1 cellular context compared by ENCODE assay signal in genomic region chr2:27428978-27429541, GRCh38.
TF ChIP-seq lines count a peak whose summit lies in the region.

No MANE protein-coding gene starts in this region.

TF ChIP-seq in HCT116, 20 proteins besides CTCF, POLR2A, EP300 and RAD21 (continued from another document):
- TF ChIP-seq REST (IDR thresholded peaks at IDR 0.05; ENCODE audit: low read depth) (no peak), SP1 (IDR thresholded peaks at IDR 0.05; ENCODE audit: low read depth) (peak; percentile 2; the same call in 1 of the 2 replicates), MAX (IDR thresholded peaks at IDR 0.05) (peak; percentile 33), FOSL1 (IDR thresholded peaks at IDR 0.05; ENCODE audit: low read depth) (no peak), ATF3 (IDR thresholded peaks at IDR 0.05) (no peak), CBX3 (IDR thresholded peaks at IDR 0.05; ENCODE audit: low read depth) (no peak; the same call in 1 of the 2 replicates), ZFX (IDR thresholded peaks at IDR 0.05) (peak; percentile 80), ELF1 (IDR thresholded peaks at IDR 0.05; ENCODE audit: borderline replicate concordance, low read depth) (no peak), EZH2 (IDR thresholded peaks at IDR 0.05) (no peak), POLR2AphosphoS5 (IDR thresholded peaks at IDR 0.05; ENCODE audit: low read depth, low read length) (no peak), JUND (IDR thresholded peaks at IDR 0.05) (no peak), SIN3A (IDR thresholded peaks at IDR 0.05; ENCODE audit: low read depth) (no peak)
